In the genomic region with DNA sequence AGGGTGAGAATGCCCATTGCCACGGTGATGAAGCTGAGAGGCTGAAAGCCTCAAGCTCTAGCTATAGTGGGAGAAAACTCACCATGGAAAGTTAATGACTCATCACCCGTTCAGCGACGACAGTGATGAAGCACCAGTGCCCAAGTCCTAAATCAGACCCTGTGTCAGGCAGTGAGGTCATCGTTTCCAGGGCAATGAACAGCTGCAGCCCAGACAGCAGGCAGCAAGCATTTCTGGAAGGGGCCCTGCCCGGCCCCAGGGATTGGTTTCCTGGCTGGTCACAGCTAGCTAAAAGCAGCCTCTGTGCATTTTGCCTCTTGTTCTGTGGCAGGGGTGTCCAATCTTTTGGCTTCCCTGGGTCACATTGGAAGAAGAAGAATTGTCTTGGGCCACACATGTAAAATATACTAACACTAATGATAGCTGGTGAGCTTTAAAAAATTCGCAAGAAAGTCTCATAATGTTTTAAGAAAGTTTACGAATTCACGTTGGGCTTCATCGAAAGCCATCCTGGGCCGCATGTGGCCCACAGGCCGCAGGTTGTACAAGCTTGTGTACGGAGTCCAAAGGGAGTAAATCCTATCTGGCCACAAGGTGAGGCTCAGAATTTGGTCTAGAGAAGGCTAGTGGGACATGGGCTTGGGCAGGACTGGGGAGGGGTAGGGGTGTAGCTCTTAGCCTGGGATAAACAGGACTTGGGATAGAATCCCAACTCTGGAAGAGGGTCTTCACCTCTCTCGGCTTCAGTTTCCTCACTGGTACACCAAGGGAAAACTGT, we compare ENCODE assay signal across 1 cellular context.
TF ChIP-seq lines count a peak whose summit lies in the region.

No MANE protein-coding gene starts in this region.

TF ChIP-seq in K562, 482 proteins besides CTCF, POLR2A, EP300 and RAD21 (continues in another document):
- TF ChIP-seq ZNF780A (CRISPR knock-in tag; IDR thresholded peaks at IDR 0.05) (no peak), ZNF561 (CRISPR knock-in tag; conservative IDR thresholded peaks at IDR 0.05) (no peak), KDM4B (IDR thresholded peaks at IDR 0.05; ENCODE audit: borderline replicate concordance in 2 of 2, low read depth in 1 of 2) (no peak), ARID3B (CRISPR knock-in tag; IDR thresholded peaks at IDR 0.05; ENCODE audit: borderline replicate concordance) (no peak), ZNF589 (CRISPR knock-in tag; IDR thresholded peaks at IDR 0.05; ENCODE audit: low read depth) (no peak), KLF1 (tag; IDR thresholded peaks at IDR 0.05) (no peak), RHOXF2B (CRISPR knock-in tag; conservative IDR thresholded peaks at IDR 0.05) (no peak), U2AF1 (optimal IDR thresholded peaks at IDR 0.05; ENCODE audit: low read depth, low read length) (no peak), ZNF668 (CRISPR knock-in tag; IDR thresholded peaks at IDR 0.05) (no peak), NFE2L1 (tag; IDR thresholded peaks at IDR 0.05; ENCODE audit: borderline replicate concordance, low read depth) (no peak), PYGO2 (tag; IDR thresholded peaks at IDR 0.05) (no peak), L3MBTL2 (IDR thresholded peaks at IDR 0.05) (no peak), ZNF740 (CRISPR knock-in tag; IDR thresholded peaks at IDR 0.05) (no peak), ZNF740 (tag; IDR thresholded peaks at IDR 0.05) (no peak), NONO (IDR thresholded peaks at IDR 0.05; ENCODE audit: low read depth in 2 of 2, low read length in 1 of 2) (no peak), TFAP4 (CRISPR knock-in tag; IDR thresholded peaks at IDR 0.05; ENCODE audit: borderline replicate concordance) (peak; percentile 95), RBM15 (IDR thresholded peaks at IDR 0.05; ENCODE audit: insufficient read depth, low read length) (no peak)
- TF ChIP-seq, protein P1, sequence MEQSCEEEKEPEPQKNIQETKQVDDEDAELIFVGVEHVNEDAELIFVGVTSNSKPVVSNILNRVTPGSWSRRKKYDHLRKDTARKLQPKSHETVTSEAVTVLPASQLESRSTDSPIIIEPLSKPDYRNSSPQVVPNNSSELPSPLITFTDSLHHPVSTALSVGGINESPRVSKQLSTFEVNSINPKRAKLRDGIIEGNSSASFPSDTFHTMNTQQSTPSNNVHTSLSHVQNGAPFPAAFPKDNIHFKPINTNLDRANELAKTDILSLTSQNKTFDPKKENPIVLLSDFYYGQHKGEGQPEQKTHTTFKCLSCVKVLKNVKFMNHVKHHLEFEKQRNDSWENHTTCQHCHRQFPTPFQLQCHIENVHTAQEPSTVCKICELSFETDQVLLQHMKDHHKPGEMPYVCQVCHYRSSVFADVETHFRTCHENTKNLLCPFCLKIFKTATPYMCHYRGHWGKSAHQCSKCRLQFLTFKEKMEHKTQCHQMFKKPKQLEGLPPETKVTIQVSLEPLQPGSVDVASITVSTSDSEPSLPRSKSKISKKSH (CRISPR knock-in tag; IDR thresholded peaks at IDR 0.05) = no peak
- TF ChIP-seq, protein P2, sequence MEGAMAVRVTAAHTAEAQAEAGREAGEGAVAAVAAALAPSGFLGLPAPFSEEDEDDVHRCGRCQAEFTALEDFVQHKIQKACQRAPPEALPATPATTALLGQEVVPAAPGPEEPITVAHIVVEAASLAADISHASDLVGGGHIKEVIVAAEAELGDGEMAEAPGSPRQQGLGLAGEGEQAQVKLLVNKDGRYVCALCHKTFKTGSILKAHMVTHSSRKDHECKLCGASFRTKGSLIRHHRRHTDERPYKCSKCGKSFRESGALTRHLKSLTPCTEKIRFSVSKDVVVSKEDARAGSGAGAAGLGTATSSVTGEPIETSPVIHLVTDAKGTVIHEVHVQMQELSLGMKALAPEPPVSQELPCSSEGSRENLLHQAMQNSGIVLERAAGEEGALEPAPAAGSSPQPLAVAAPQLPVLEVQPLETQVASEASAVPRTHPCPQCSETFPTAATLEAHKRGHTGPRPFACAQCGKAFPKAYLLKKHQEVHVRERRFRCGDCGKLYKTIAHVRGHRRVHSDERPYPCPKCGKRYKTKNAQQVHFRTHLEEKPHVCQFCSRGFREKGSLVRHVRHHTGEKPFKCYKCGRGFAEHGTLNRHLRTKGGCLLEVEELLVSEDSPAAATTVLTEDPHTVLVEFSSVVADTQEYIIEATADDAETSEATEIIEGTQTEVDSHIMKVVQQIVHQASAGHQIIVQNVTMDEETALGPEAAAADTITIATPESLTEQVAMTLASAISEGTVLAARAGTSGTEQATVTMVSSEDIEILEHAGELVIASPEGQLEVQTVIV (CRISPR knock-in tag; IDR thresholded peaks at IDR 0.05; ENCODE audit: borderline replicate concordance) = no peak
- TF ChIP-seq, protein P3, sequence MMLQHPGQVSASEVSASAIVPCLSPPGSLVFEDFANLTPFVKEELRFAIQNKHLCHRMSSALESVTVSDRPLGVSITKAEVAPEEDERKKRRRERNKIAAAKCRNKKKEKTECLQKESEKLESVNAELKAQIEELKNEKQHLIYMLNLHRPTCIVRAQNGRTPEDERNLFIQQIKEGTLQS (IDR thresholded peaks at IDR 0.05) = peak; percentile 96
- TF ChIP-seq, protein P3 (CRISPR knock-in tag; conservative IDR thresholded peaks at IDR 0.05) = 0 out of 2 replicates have a peak, but pooled peaks have one; percentile 19
- TF ChIP-seq, protein P4, sequence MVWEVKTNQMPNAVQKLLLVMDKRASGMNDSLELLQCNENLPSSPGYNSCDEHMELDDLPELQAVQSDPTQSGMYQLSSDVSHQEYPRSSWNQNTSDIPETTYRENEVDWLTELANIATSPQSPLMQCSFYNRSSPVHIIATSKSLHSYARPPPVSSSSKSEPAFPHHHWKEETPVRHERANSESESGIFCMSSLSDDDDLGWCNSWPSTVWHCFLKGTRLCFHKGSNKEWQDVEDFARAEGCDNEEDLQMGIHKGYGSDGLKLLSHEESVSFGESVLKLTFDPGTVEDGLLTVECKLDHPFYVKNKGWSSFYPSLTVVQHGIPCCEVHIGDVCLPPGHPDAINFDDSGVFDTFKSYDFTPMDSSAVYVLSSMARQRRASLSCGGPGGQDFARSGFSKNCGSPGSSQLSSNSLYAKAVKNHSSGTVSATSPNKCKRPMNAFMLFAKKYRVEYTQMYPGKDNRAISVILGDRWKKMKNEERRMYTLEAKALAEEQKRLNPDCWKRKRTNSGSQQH (CRISPR knock-in tag; IDR thresholded peaks at IDR 0.05) = no peak
- TF ChIP-seq, protein P5, sequence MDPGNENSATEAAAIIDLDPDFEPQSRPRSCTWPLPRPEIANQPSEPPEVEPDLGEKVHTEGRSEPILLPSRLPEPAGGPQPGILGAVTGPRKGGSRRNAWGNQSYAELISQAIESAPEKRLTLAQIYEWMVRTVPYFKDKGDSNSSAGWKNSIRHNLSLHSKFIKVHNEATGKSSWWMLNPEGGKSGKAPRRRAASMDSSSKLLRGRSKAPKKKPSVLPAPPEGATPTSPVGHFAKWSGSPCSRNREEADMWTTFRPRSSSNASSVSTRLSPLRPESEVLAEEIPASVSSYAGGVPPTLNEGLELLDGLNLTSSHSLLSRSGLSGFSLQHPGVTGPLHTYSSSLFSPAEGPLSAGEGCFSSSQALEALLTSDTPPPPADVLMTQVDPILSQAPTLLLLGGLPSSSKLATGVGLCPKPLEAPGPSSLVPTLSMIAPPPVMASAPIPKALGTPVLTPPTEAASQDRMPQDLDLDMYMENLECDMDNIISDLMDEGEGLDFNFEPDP (CRISPR knock-in tag; IDR thresholded peaks at IDR 0.05) = no peak
- TF ChIP-seq, protein P6, sequence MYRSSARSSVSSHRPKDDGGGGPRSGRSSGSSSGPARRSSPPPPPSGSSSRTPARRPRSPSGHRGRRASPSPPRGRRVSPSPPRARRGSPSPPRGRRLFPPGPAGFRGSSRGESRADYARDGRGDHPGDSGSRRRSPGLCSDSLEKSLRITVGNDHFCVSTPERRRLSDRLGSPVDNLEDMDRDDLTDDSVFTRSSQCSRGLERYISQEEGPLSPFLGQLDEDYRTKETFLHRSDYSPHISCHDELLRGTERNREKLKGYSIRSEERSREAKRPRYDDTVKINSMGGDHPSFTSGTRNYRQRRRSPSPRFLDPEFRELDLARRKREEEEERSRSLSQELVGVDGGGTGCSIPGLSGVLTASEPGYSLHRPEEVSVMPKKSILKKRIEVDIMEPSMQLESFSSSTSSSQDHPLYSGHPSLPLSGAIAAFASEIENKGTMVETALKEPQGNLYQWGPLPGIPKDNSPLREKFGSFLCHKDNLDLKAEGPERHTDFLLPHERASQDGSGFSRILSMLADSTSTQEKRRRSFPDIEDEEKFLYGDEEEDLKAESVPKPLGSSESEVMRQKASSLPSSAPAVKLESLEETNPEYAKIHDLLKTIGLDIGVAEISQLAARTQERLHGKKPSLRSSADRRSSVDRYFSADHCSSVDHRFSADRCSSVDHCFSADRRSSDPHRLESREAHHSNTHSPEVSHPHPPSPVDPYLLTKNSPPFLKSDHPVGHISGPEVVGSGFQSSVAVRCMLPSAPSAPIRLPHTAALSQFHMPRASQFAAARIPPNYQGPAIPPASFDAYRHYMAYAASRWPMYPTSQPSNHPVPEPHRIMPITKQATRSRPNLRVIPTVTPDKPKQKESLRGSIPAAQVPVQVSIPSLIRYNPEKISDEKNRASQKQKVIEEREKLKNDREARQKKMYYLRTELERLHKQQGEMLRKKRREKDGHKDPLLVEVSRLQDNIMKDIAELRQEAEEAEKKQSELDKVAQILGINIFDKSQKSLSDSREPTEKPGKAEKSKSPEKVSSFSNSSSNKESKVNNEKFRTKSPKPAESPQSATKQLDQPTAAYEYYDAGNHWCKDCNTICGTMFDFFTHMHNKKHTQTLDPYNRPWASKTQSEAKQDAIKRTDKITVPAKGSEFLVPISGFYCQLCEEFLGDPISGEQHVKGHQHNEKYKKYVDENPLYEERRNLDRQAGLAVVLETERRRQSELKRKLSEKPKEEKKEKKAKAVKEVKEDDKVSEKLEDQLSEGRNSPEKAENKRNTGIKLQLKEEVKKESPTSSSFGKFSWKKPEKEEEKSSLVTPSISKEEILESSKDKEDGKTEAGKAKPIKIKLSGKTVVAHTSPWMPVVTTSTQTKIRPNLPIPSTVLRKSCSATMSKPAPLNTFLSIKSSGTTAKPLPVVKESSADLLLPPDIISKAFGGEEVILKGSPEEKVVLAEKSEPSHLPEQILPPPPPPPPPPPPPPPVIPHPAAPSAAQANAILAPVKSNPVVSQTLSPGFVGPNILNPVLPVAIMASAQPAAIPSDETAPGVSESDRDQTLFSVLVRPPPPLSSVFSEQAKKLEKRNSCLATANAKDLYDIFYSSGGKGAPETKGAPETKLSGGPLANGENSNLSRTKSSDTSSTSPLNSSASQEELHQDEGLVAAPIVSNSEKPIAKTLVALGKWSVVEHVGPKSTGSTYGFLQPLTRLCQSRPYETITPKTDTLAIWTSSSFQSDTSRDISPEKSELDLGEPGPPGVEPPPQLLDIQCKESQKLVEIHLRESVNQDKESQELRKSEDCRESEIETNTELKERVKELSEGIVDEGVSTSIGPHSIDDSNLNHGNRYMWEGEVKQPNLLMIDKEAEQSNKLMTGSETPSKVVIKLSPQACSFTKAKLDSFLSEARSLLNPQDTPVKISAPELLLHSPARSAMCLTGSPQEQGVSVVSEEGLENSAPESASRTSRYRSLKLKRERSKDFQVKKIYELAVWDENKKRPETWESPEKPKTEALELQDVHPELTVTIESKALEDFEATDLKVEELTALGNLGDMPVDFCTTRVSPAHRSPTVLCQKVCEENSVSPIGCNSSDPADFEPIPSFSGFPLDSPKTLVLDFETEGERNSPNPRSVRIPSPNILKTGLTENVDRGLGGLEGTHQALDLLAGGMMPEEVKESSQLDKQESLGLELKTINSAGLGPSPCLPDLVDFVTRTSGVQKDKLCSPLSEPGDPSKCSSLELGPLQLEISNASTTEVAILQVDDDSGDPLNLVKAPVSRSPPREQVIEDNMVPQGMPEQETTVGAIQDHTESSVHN (IDR thresholded peaks at IDR 0.05; ENCODE audit: borderline replicate concordance in 1 of 2, low read depth in 1 of 2) = peak in 1 of 2 experiments; percentile 73; a peak in 2 of 4 replicates
- TF ChIP-seq, protein P7, sequence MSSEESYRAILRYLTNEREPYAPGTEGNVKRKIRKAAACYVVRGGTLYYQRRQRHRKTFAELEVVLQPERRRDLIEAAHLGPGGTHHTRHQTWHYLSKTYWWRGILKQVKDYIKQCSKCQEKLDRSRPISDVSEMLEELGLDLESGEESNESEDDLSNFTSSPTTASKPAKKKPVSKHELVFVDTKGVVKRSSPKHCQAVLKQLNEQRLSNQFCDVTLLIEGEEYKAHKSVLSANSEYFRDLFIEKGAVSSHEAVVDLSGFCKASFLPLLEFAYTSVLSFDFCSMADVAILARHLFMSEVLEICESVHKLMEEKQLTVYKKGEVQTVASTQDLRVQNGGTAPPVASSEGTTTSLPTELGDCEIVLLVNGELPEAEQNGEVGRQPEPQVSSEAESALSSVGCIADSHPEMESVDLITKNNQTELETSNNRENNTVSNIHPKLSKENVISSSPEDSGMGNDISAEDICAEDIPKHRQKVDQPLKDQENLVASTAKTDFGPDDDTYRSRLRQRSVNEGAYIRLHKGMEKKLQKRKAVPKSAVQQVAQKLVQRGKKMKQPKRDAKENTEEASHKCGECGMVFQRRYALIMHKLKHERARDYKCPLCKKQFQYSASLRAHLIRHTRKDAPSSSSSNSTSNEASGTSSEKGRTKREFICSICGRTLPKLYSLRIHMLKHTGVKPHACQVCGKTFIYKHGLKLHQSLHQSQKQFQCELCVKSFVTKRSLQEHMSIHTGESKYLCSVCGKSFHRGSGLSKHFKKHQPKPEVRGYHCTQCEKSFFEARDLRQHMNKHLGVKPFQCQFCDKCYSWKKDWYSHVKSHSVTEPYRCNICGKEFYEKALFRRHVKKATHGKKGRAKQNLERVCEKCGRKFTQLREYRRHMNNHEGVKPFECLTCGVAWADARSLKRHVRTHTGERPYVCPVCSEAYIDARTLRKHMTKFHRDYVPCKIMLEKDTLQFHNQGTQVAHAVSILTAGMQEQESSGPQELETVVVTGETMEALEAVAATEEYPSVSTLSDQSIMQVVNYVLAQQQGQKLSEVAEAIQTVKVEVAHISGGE (CRISPR knock-in tag; IDR thresholded peaks at IDR 0.05) = no peak
